Comparison of ENCODE assay signal across 9 cellular contexts in genomic region chr2:237628482-237629187, GRCh38. TPM values are rescaled to one million over a fixed set of nuclear protein-coding genes. Genes with fewer than 3 reads are reported as not detected.
DNase-seq lines count a peak whose midpoint lies in the region; ATAC-seq and TF ChIP-seq lines count a peak whose summit lies in the region.
"Had no signal": no experiment of that assay in that cellular context is flagged by ENCODE, and none has a peak within 500 bp of the region (broad histone marks: within the 10 kb centered on the region; RNA-seq: fewer than 3 reads in every experiment).

No MANE protein-coding gene starts in this region.

- peak overlapping the region; percentile 67 for H3K4me3 ChIP-seq in choroid plexus epithelial cell (ENCODE audit: low read depth, low read length)

- no peak overlapping the region for H3K27ac Mint-ChIP-seq in stimulated activated naive CD8-positive, alpha-beta T cell treated with anti-CD3 and anti-CD28 coated beads, Interleukin-15, Interleukin-2, amounts not matched to agents 100 ng/mL and 50 ng/mL, for 24 hours
- H3K27ac Mint-ChIP-seq in naive B cell = peak overlapping the region; percentile 48 to 94 (median 78)

- H3K27me3 Mint-ChIP-seq in stimulated activated naive CD8-positive, alpha-beta T cell treated with anti-CD3 and anti-CD28 coated beads, Interleukin-15, Interleukin-2, amounts not matched to agents 100 ng/mL and 50 ng/mL, for 24 hours = peaks cover 38% of the 10 kb centered on the region
- peaks cover 0 to 38% (median 16%) of the 10 kb centered on the region in 3 donors for H3K27me3 Mint-ChIP-seq in naive B cell

- H3K4me3 Mint-ChIP-seq in stimulated activated naive CD8-positive, alpha-beta T cell treated with anti-CD3 and anti-CD28 coated beads, Interleukin-15, Interleukin-2, amounts not matched to agents 100 ng/mL and 50 ng/mL, for 24 hours = peak overlapping the region; percentile 82
- peak overlapping the region; percentile 79 to 94 (median 90) for H3K4me3 Mint-ChIP-seq in naive B cell

- peaks cover 30% of the 10 kb centered on the region for H3K4me1 Mint-ChIP-seq in stimulated activated naive CD8-positive, alpha-beta T cell treated with anti-CD3 and anti-CD28 coated beads, Interleukin-15, Interleukin-2, amounts not matched to agents 100 ng/mL and 50 ng/mL, for 24 hours (ENCODE audit: low read depth)
- H3K4me1 Mint-ChIP-seq in naive B cell = peaks cover 6 to 36% (median 33%) of the 10 kb centered on the region in 3 donors

- H3K36me3 Mint-ChIP-seq in stimulated activated naive CD8-positive, alpha-beta T cell treated with anti-CD3 and anti-CD28 coated beads, Interleukin-15, Interleukin-2, amounts not matched to agents 100 ng/mL and 50 ng/mL, for 24 hours (ENCODE audit: low read depth) = no peaks in the 10 kb centered on the region
- no peaks in the 10 kb centered on the region for H3K36me3 Mint-ChIP-seq in naive B cell

- TF ChIP-seq CTCF in choroid plexus epithelial cell (conservative IDR thresholded peaks at IDR 0.05; ENCODE audit: low read depth, low read length) = no peak

- DNase-seq in stimulated activated naive CD8-positive, alpha-beta T cell treated with anti-CD3 and anti-CD28 coated beads, Interleukin-15, Interleukin-2, amounts not matched to agents 100 U/mL and 50 U/mL, for 24 hours = no peak
- DNase-seq in choroid plexus epithelial cell (ENCODE audit: low read depth) = no peak
- no peak for DNase-seq in naive B cell
- DNase-seq in activated gamma-delta T cell (lab: John Stamatoyannopoulos, UW) = no peak
- DNase-seq in NCI-H1417 treated with DMSO at 0.1 percent for 48 hours (lab: John Stamatoyannopoulos, UW) = no peak
- DNase-seq in COLO829 (ENCODE audit: low spot score) = no peak
- no peak for DNase-seq in SHP77 (lab: John Stamatoyannopoulos, UW)
- DNase-seq: Kasumi-1 had no signal

- ATAC-seq in stimulated activated naive CD8-positive, alpha-beta T cell treated with anti-CD3 and anti-CD28 coated beads, Interleukin-15, Interleukin-2, amounts not matched to agents 100 U/mL and 50 U/mL, for 24 hours = no peak
- no peak for ATAC-seq in naive B cell (ENCODE audit: low read depth in 2 of 2)

- H3K9me3 Mint-ChIP-seq in stimulated activated naive CD8-positive, alpha-beta T cell treated with anti-CD3 and anti-CD28 coated beads, Interleukin-15, Interleukin-2, amounts not matched to agents 100 ng/mL and 50 ng/mL, for 24 hours = no peaks in the 10 kb centered on the region
- H3K9me3 Mint-ChIP-seq in naive B cell = no peaks in the 10 kb centered on the region

RNA-seq across cellular contexts. Expression of gene LRRFIP1, which starts 1.2 kb away (rescaled TPM):
- polyA plus RNA-seq in naive B cell (ENCODE audit: low read depth in 6 of 6) = 10 to 100 TPM; 45.8 to 88.7 (median 68.2) TPM

RNA-seq across cellular contexts. Expression of gene RAB17, which starts 38.1 kb away (rescaled TPM):
- not detected for polyA plus RNA-seq in naive B cell (ENCODE audit: low read depth in 6 of 6)
